ENCODE assay signal across 1 cellular context in genomic region chr4:159006202-159006601, GRCh38.
TF ChIP-seq lines count a peak whose summit lies in the region.

No MANE protein-coding gene starts in this region.

TF ChIP-seq in A549, 52 proteins besides CTCF, POLR2A, EP300 and RAD21 (continued from another document):
- TF ChIP-seq BCL3 (IDR thresholded peaks at IDR 0.05) (no peak; the same call in 2 of the 3 replicates), USF2 (IDR thresholded peaks at IDR 0.05) (no peak), CHD4 (IDR thresholded peaks at IDR 0.05; ENCODE audit: borderline replicate concordance) (no peak), FOXS1 (CRISPR knock-in tag; IDR thresholded peaks at IDR 0.05) (no peak), JUNB (IDR thresholded peaks at IDR 0.05) (peak; percentile 32; the same call in 1 of the 2 replicates), RNF2 (IDR thresholded peaks at IDR 0.05; ENCODE audit: borderline replicate concordance, low read depth) (no peak), SREBF2 (IDR thresholded peaks at IDR 0.05) (no peak), EHF (CRISPR knock-in tag; IDR thresholded peaks at IDR 0.05) (no peak), HDAC2 (IDR thresholded peaks at IDR 0.05) (no peak), E2F6 (IDR thresholded peaks at IDR 0.05; ENCODE audit: borderline replicate concordance, low read depth) (no peak), RFX5 (IDR thresholded peaks at IDR 0.05) (no peak), FOSL2 (IDR thresholded peaks at IDR 0.05) (no peak), FOSL2 (CRISPR knock-in tag; IDR thresholded peaks at IDR 0.05) (peak; percentile 62), CBX8 (IDR thresholded peaks at IDR 0.05) (no peak), ZFP36 (IDR thresholded peaks at IDR 0.05; ENCODE audit: borderline replicate concordance, partially characterized antibody) (no peak), BHLHE40 (IDR thresholded peaks at IDR 0.05; ENCODE audit: low read depth, low read length) (no peak), NFE2L2 (conservative IDR thresholded peaks at IDR 0.05; ENCODE audit: low read length) (no peak), PHF8 (IDR thresholded peaks at IDR 0.05; ENCODE audit: borderline replicate concordance, low read depth) (no peak), POLR2AphosphoS2 (conservative IDR thresholded peaks at IDR 0.05; ENCODE audit: low read length) (no peak), CBX2 (IDR thresholded peaks at IDR 0.05; ENCODE audit: borderline replicate concordance, low read depth) (no peak), SMC3 (IDR thresholded peaks at IDR 0.05) (no peak), MAZ (IDR thresholded peaks at IDR 0.05; ENCODE audit: borderline replicate concordance, low read depth, low read length) (no peak), NR3C1 (IDR thresholded peaks at IDR 0.05) (no peak), ESRRA (IDR thresholded peaks at IDR 0.05; ENCODE audit: borderline replicate concordance, low read length) (no peak), KDM5A (IDR thresholded peaks at IDR 0.05) (no peak), CHD2 (IDR thresholded peaks at IDR 0.05; ENCODE audit: low read length, partially characterized antibody) (no peak)
